1 cellular context compared by ENCODE assay signal in the genomic region with DNA sequence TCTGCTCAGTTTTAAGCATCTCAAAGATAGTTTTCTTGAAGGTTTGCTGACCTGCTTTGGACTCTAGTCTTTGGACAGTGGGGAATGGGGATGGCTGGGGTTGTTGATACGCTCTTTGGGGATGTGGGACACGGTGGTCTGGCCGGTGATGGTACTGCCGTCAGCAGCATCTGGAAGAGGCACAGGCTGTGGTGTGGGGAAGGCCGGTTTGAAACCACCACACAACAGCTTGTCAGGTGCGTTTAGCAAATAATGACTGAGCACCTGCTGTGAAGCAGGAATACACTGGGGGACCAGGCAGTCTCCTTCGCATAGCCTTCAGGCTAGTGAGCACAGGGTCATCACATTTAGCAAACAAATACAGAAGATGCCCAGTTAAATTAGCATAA.
TF ChIP-seq lines count a peak whose summit lies in the region.

No MANE protein-coding gene starts in this region.

TF ChIP-seq in GM23338, 12 proteins besides CTCF, POLR2A, EP300 and RAD21 (continued from another document):
- no peak for TF ChIP-seq REST (IDR thresholded peaks at IDR 0.05; ENCODE audit: unreplicated experiment)
- no peak for TF ChIP-seq NANOG (IDR thresholded peaks at IDR 0.05; ENCODE audit: borderline replicate concordance)
- no peak for TF ChIP-seq CREB1 (CRISPR knock-in tag; IDR thresholded peaks at IDR 0.05; ENCODE audit: low read depth)
- no peak for TF ChIP-seq ZNF331 (CRISPR knock-in tag; IDR thresholded peaks at IDR 0.05; ENCODE audit: low read depth)
- no peak for TF ChIP-seq EZH2 (IDR thresholded peaks at IDR 0.05; ENCODE audit: low read depth, unreplicated experiment)
- TF ChIP-seq POLR2AphosphoS5 (IDR thresholded peaks at IDR 0.05; ENCODE audit: low read depth) = no peak
